In genomic region chr16:68000024-68000423, GRCh38 we compare ENCODE assay signal across 12 cellular contexts. TPM values are rescaled to one million over a fixed set of nuclear protein-coding genes. Genes with fewer than 3 reads are reported as not detected.
DNase-seq lines count a peak whose midpoint lies in the region; ATAC-seq and TF ChIP-seq lines count a peak whose summit lies in the region.
"Had no signal": no experiment of that assay in that cellular context is flagged by ENCODE, and none has a peak within 500 bp of the region (broad histone marks: within the 10 kb centered on the region; RNA-seq: fewer than 3 reads in every experiment).

No MANE protein-coding gene starts in this region.

- H3K9me3 Mint-ChIP-seq in activated CD4-positive, alpha-beta T cell treated with anti-CD3 and anti-CD28 coated beads, Interleukin-2, amount 10 ng/mL, durations not matched to agents 7 days and 5 days: peaks cover 6% of the 10 kb centered on the region
- no peaks in the 10 kb centered on the region for H3K9me3 Mint-ChIP-seq in activated B cell treated with CpG ODN at 0.5 μM for 24 hours
- no peaks in the 10 kb centered on the region for H3K9me3 Mint-ChIP-seq in immature natural killer cell
- H3K9me3 Mint-ChIP-seq in chondrocyte (ENCODE audit: low read depth): no peaks in the 10 kb centered on the region

- H3K27ac Mint-ChIP-seq in activated CD4-positive, alpha-beta T cell treated with anti-CD3 and anti-CD28 coated beads, Interleukin-2, amount 10 ng/mL, durations not matched to agents 7 days and 5 days: peak overlapping the region; percentile 93
- H3K27ac Mint-ChIP-seq in activated B cell treated with CpG ODN at 0.5 μM for 24 hours: peak overlapping the region; percentile 87
- peak overlapping the region; percentile 87 to 98 (median 92) for H3K27ac Mint-ChIP-seq in immature natural killer cell
- no peak overlapping the region for H3K27ac Mint-ChIP-seq in chondrocyte (ENCODE audit: unreplicated experiment)

- peak; percentile 27 for ATAC-seq in activated B cell treated with CpG ODN at 0.5 μM for 24 hours (ENCODE audit: low read depth)
- ATAC-seq in GM18870 (IDR thresholded peaks at IDR 0.05; ENCODE audit: unreplicated experiment): no peak
- no peak for ATAC-seq in GM18519 (IDR thresholded peaks at IDR 0.05; ENCODE audit: low FRiP score, unreplicated experiment)

- H3K27ac ChIP-seq in stomach: peak overlapping the region in 3 of 5 donors; percentile 25 to 66 (median 65)
- H3K27ac ChIP-seq: A549, epithelial cell of prostate had no signal

- POLR2A ChIA-PET in activated CD4-positive, alpha-beta T cell treated with anti-CD3 and anti-CD28 coated beads, Interleukin-2, amount 10 ng/mL, durations not matched to agents 7 days and 5 days (lab: Charles Lee): interaction anchor here (0.6 kb wide), 1 partner anchor 1063 kb away, joined by 5 read pairs; no protein-coding TSS in a partner anchor
- POLR2A ChIA-PET in activated B cell treated with CpG ODN at 0.5 μM for 24 hours (lab: Charles Lee): interaction anchor here (0.7 to 5.8 kb wide), 7 partner anchors 8 to 64 kb away, joined by 3 to 47 read pairs (median 10); partner anchors contain the start of genes DDX28, DUS2 and PSMB10

- TF ChIP-seq POLR2A in stomach (IDR thresholded peaks at IDR 0.05): no peak

- intact Hi-C loops in activated B cell treated with CpG ODN at 0.5 μM for 24 hours (cut with micrococcal nuclease): loop anchor here (1.0 kb wide), 1 partner anchor 23 kb away; the partner anchor contains the start of genes DDX28 and DUS2
- intact Hi-C loops in stomach (cut with DNase I; ENCODE audit: low total_unique reads): no loop called here

- H3K36me3 ChIP-seq in stomach: no peaks in the 10 kb centered on the region

- peak overlapping the region; percentile 72 for H3K4me3 Mint-ChIP-seq in activated CD4-positive, alpha-beta T cell treated with anti-CD3 and anti-CD28 coated beads, Interleukin-2, amount 10 ng/mL, durations not matched to agents 7 days and 5 days
- H3K4me3 Mint-ChIP-seq in activated B cell treated with CpG ODN at 0.5 μM for 24 hours (peak overlapping the region; percentile 74), immature natural killer cell (peak overlapping the region; percentile 84 to 93 (median 87)), chondrocyte (ENCODE audit: unreplicated experiment) (no peak overlapping the region)

- no peaks in the 10 kb centered on the region for H3K9me3 ChIP-seq in stomach
- H3K9me3 ChIP-seq: A549 had no signal

- peaks cover 0 to 30% (median 7%) of the 10 kb centered on the region in 4 donors for H3K4me1 ChIP-seq in stomach
- H3K4me1 ChIP-seq: A549 had no signal

- no peaks in the 10 kb centered on the region for H3K27me3 Mint-ChIP-seq in activated CD4-positive, alpha-beta T cell treated with anti-CD3 and anti-CD28 coated beads, Interleukin-2, amount 10 ng/mL, durations not matched to agents 7 days and 5 days
- no peaks in the 10 kb centered on the region for H3K27me3 Mint-ChIP-seq in activated B cell treated with CpG ODN at 0.5 μM for 24 hours
- H3K27me3 Mint-ChIP-seq in immature natural killer cell (ENCODE audit: low read depth in 3 of 3): peaks cover 2 to 5% (median 4%) of the 10 kb centered on the region in 3 donors
- H3K27me3 Mint-ChIP-seq in chondrocyte (ENCODE audit: low read depth): peaks cover 1% of the 10 kb centered on the region

- H3K4me1 Mint-ChIP-seq in activated CD4-positive, alpha-beta T cell treated with anti-CD3 and anti-CD28 coated beads, Interleukin-2, amount 10 ng/mL, durations not matched to agents 7 days and 5 days: peaks cover 46% of the 10 kb centered on the region
- H3K4me1 Mint-ChIP-seq in activated B cell treated with CpG ODN at 0.5 μM for 24 hours (peaks cover 73% of the 10 kb centered on the region), immature natural killer cell (peaks cover 53 to 59% of the 10 kb centered on the region in 2 donors), chondrocyte (ENCODE audit: low read depth) (no peaks in the 10 kb centered on the region)

- no peaks in the 10 kb centered on the region for H3K27me3 ChIP-seq in stomach

- no peak for TF ChIP-seq EP300 in stomach (IDR thresholded peaks at IDR 0.05)

- CTCF ChIA-PET in activated CD4-positive, alpha-beta T cell treated with anti-CD3 and anti-CD28 coated beads, Interleukin-2, amount 10 ng/mL, durations not matched to agents 7 days and 5 days (lab: Charles Lee): interaction anchor here (0.5 to 2.9 kb wide), 5 partner anchors 9 to 40 kb away, joined by 3 to 12 read pairs (median 3); no protein-coding TSS in a partner anchor
- CTCF ChIA-PET in activated B cell treated with CpG ODN at 0.5 μM for 24 hours (lab: Charles Lee): interaction anchor here (0.5 to 1.1 kb wide), 3 partner anchors 22 to 116 kb away, joined by 3 to 4 read pairs (median 3); no protein-coding TSS in a partner anchor

- DNase-seq in activated CD4-positive, alpha-beta T cell treated with anti-CD3 and anti-CD28 coated beads, Interleukin-2, amount 10 ng/mL, durations not matched to agents 7 days and 5 days: no peak
- DNase-seq in activated CD4-positive, alpha-beta T cell treated with anti-CD3 and anti-CD28 coated beads for 48 hours: no peak
- DNase-seq in activated B cell treated with CpG ODN at 0.5 μM for 24 hours (no peak), immature natural killer cell (no peak), stomach (no peak), chondrocyte (ENCODE audit: low spot score) (no peak)
- DNase-seq: NCI-H2029 had no signal

- H3K36me3 Mint-ChIP-seq in activated CD4-positive, alpha-beta T cell treated with anti-CD3 and anti-CD28 coated beads, Interleukin-2, amount 10 ng/mL, durations not matched to agents 7 days and 5 days (ENCODE audit: low read depth): peaks cover 21% of the 10 kb centered on the region
- H3K36me3 Mint-ChIP-seq in activated B cell treated with CpG ODN at 0.5 μM for 24 hours (ENCODE audit: low read depth) (peaks cover 1% of the 10 kb centered on the region), immature natural killer cell (peaks cover 0 to 6% (median 6%) of the 10 kb centered on the region in 3 donors), chondrocyte (ENCODE audit: low read depth) (no peaks in the 10 kb centered on the region)

- WGBS in stomach, 5 donors: 53 to 79% (median 76%) methylated on average over 3 of the region's 3 CpGs

- H3K4me3 ChIP-seq in stomach: no peak overlapping the region
- H3K4me3 ChIP-seq: A549 had no signal

- TF ChIP-seq CTCF in activated B cell treated with CpG ODN at 0.5 μM for 24 hours (IDR thresholded peaks at IDR 0.05): no peak
- TF ChIP-seq CTCF in stomach (IDR thresholded peaks at IDR 0.05): no peak
- TF ChIP-seq CTCF in chondrocyte (IDR thresholded peaks at IDR 0.05): no peak

RNA-seq across cellular contexts. Expression of gene DPEP2, which starts 0.7 kb away (rescaled TPM):
- total RNA-seq in activated CD4-positive, alpha-beta T cell treated with anti-CD3 and anti-CD28 coated beads, Interleukin-2, amount 10 ng/mL, durations not matched to agents 7 days and 5 days: 10 to 100 TPM; 12.4 to 14.2 TPM
- 10.5 and 13.8 TPM in 2 replicates for total RNA-seq in activated B cell treated with CpG ODN at 0.5 μM for 24 hours
- 10 to 100 TPM; 45.5 to 62.6 (median 59.4) TPM for polyA plus RNA-seq in immature natural killer cell
- 1 to 10 TPM in 3 of 5 donors, not detected in 2; 2.4 to 5.2 (median 3.1) TPM for total RNA-seq in stomach
- under 1 TPM; 0.61 to 0.95 (median 0.75) TPM for polyA plus RNA-seq in stomach
- not detected in 3 replicates for total RNA-seq in chondrocyte
- polyA plus RNA-seq: A549 had no signal

RNA-seq across cellular contexts. Expression of gene DPEP2NB, which starts 15.7 kb away (rescaled TPM):
- total RNA-seq in activated CD4-positive, alpha-beta T cell treated with anti-CD3 and anti-CD28 coated beads, Interleukin-2, amount 10 ng/mL, durations not matched to agents 7 days and 5 days: not detected
- total RNA-seq in activated B cell treated with CpG ODN at 0.5 μM for 24 hours (not detected in 2 replicates), stomach (not detected), chondrocyte (not detected in 3 replicates)
- polyA plus RNA-seq in immature natural killer cell (not detected), stomach (not detected)
- total RNA-seq: left cardiac atrium had no signal
- polyA plus RNA-seq: A549 had no signal

RNA-seq across cellular contexts. Expression of gene DPEP3, which starts 19.7 kb away (rescaled TPM):
- under 1 TPM; 0.10 TPM for total RNA-seq in activated CD4-positive, alpha-beta T cell treated with anti-CD3 and anti-CD28 coated beads, Interleukin-2, amount 10 ng/mL, durations not matched to agents 7 days and 5 days
- total RNA-seq in activated B cell treated with CpG ODN at 0.5 μM for 24 hours (0.29 and 0.38 TPM in 2 replicates), stomach (not detected), chondrocyte (not detected in 3 replicates)
- polyA plus RNA-seq in immature natural killer cell (under 1 TPM in 1 of 3 donors, not detected in 2; 0.11 TPM), stomach (not detected)
- total RNA-seq: left cardiac atrium had no signal
- polyA plus RNA-seq: A549 had no signal

RNA-seq across cellular contexts. Expression of gene DDX28, which starts 23.0 kb away (rescaled TPM):
- 10 to 100 TPM; 12.9 to 14.4 TPM for total RNA-seq in activated CD4-positive, alpha-beta T cell treated with anti-CD3 and anti-CD28 coated beads, Interleukin-2, amount 10 ng/mL, durations not matched to agents 7 days and 5 days
- total RNA-seq in activated B cell treated with CpG ODN at 0.5 μM for 24 hours (19.2 and 19.7 TPM in 2 replicates), stomach (1 to 10 TPM in 3 of 5 donors, not detected in 2; 4.6 to 8.9 (median 7.3) TPM), chondrocyte (5.8 to 6.7 TPM (median 6.6 TPM) in 3 replicates)
- polyA plus RNA-seq in immature natural killer cell (10 to 100 TPM; 45.3 to 59.4 (median 55.0) TPM), stomach (1 to 10 TPM; 6.3 to 9.7 (median 7.3) TPM)

RNA-seq across cellular contexts. Expression of gene DUS2, which starts 23.1 kb away (rescaled TPM):
- 10 to 100 TPM; 21.5 to 23.4 TPM for total RNA-seq in activated CD4-positive, alpha-beta T cell treated with anti-CD3 and anti-CD28 coated beads, Interleukin-2, amount 10 ng/mL, durations not matched to agents 7 days and 5 days
- total RNA-seq in activated B cell treated with CpG ODN at 0.5 μM for 24 hours: 54.2 and 62.0 TPM in 2 replicates
- 10 to 100 TPM in 2 of 3 donors, 1 to 10 TPM in 1; 9.3 to 23.7 (median 16.8) TPM for polyA plus RNA-seq in immature natural killer cell
- total RNA-seq in stomach: 10 to 100 TPM in 4 of 5 donors, under 1 TPM in 1; 0.45 to 27.5 (median 15.2) TPM
- 1 to 10 TPM; 4.3 to 9.5 (median 5.0) TPM for polyA plus RNA-seq in stomach
- total RNA-seq in chondrocyte: 12.2 to 15.9 TPM (median 12.7 TPM) in 3 replicates
